In genomic region chr11:67355794-67356550, GRCh38 we compare ENCODE assay signal across 8 cellular contexts. TPM values are rescaled to one million over a fixed set of nuclear protein-coding genes. Genes with fewer than 3 reads are reported as not detected.
DNase-seq lines count a peak whose midpoint lies in the region; TF ChIP-seq lines count a peak whose summit lies in the region.

No MANE protein-coding gene starts in this region.

- H3K27ac Mint-ChIP-seq in IgD-negative memory B cell = peak overlapping the region; percentile 16 to 63 (median 47)
- H3K27ac Mint-ChIP-seq in mesothelial cell of epicardium = no peak overlapping the region

- H3K4me3 ChIP-seq in AG04450 (ENCODE audit: low read depth, low read length) = no peak overlapping the region
- no peak overlapping the region for H3K4me3 ChIP-seq in coronary artery
- H3K4me3 ChIP-seq in neutrophil (ENCODE audit: low read depth in 1 of 2, low read length in 1 of 2) = peak overlapping the region in 1 of 2 experiments; percentile 45

- H3K36me3 Mint-ChIP-seq in IgD-negative memory B cell (no peaks in the 10 kb centered on the region), mesothelial cell of epicardium (no peaks in the 10 kb centered on the region)

- H3K27me3 ChIP-seq in AG04450 (ENCODE audit: control insufficient read depth, insufficient read depth, low read length) (no peaks in the 10 kb centered on the region), neutrophil (no peaks in the 10 kb centered on the region)

- no peak for DNase-seq in AG04450 (ENCODE audit: low read depth, low spot score)
- peak; percentile 71 for DNase-seq in coronary artery (ENCODE audit: low spot score)
- DNase-seq in NK-92 (lab: John Stamatoyannopoulos, UW; ENCODE audit: unreplicated experiment) = no peak
- no peak for DNase-seq in KBM-7
- no peak for DNase-seq in NCI-H1417 treated with DMSO at 0.1 percent for 48 hours (lab: John Stamatoyannopoulos, UW)
- no peak for DNase-seq in mesothelial cell of epicardium (ENCODE audit: low spot score in 2 of 2, unreplicated experiment in 2 of 2)

- POLR2A ChIA-PET in AG04450 (lab: Yijun Ruan, JAX) = interaction anchor here (1.1 to 8.7 kb wide), 6 partner anchors 9 to 27 kb away, joined by 4 to 106 read pairs (median 14); partner anchors contain the start of gene CLCF1

- H3K27me3 Mint-ChIP-seq in IgD-negative memory B cell = no peaks in the 10 kb centered on the region
- no peaks in the 10 kb centered on the region for H3K27me3 Mint-ChIP-seq in mesothelial cell of epicardium (ENCODE audit: low read depth)

- CTCF ChIA-PET in AG04450 (lab: Charles Lee) = interaction anchor here (0.7 to 19.6 kb wide), 8 partner anchors 10 to 137 kb away, joined by 3 to 716 read pairs (median 7); partner anchors contain the start of genes CLCF1, PPP1CA and RAD9A

- in situ Hi-C loops in KBM-7 (cut with MboI; ENCODE audit: low pct_unique_long_range_greater_than_20kb, low sequenced_read_pairs) = no loop called here

- H3K9me3 ChIP-seq in AG04450 (ENCODE audit: control insufficient read depth, insufficient read depth, low read length) (no peaks in the 10 kb centered on the region; the same call in 1 of the 2 replicates), neutrophil (no peaks in the 10 kb centered on the region)

- H3K4me1 Mint-ChIP-seq in IgD-negative memory B cell (peaks cover 18 to 48% (median 47%) of the 10 kb centered on the region in 3 donors), mesothelial cell of epicardium (peaks cover 38% of the 10 kb centered on the region)

- no peak for TF ChIP-seq CTCF in AG04450 (IDR thresholded peaks at IDR 0.05; ENCODE audit: low read depth, low read length)
- no peak for TF ChIP-seq CTCF in coronary artery (IDR thresholded peaks at IDR 0.05)
- no peak for TF ChIP-seq CTCF in neutrophil (IDR thresholded peaks at IDR 0.05)
- no peak for TF ChIP-seq CTCF in mesothelial cell of epicardium (IDR thresholded peaks at IDR 0.05; ENCODE audit: unreplicated experiment)

- H3K27ac ChIP-seq in AG04450 (ENCODE audit: low read depth, low read length) = peak overlapping the region; percentile 97
- peak overlapping the region; percentile 95 to 96 for H3K27ac ChIP-seq in coronary artery
- peak overlapping the region; percentile 100 for H3K27ac ChIP-seq in neutrophil

- H3K9me3 Mint-ChIP-seq in IgD-negative memory B cell (no peaks in the 10 kb centered on the region), mesothelial cell of epicardium (no peaks in the 10 kb centered on the region)

- peaks cover 68 to 73% of the 10 kb centered on the region in 2 experiments for H3K4me1 ChIP-seq in neutrophil (ENCODE audit: control insufficient read depth in 1 of 2, insufficient read depth in 1 of 2, low read depth in 1 of 2, low read length in 1 of 2)

- peak overlapping the region in 3 of 4 donors; percentile 58 to 80 (median 79) for H3K4me3 Mint-ChIP-seq in IgD-negative memory B cell
- H3K4me3 Mint-ChIP-seq in mesothelial cell of epicardium = no peak overlapping the region

- peaks cover 9% of the 10 kb centered on the region for H3K36me3 ChIP-seq in neutrophil

RNA-seq across cellular contexts. Expression of gene POLD4, which starts 2.6 kb away (rescaled TPM):
- 45.9 and 70.6 TPM in 2 replicates for polyA plus RNA-seq in AG04450 (2011; rRNA removed)
- polyA minus RNA-seq in AG04450 (2011; rRNA and poly(A)+ RNA removed) = 8.0 and 12.0 TPM in 2 replicates
- polyA plus RNA-seq in IgD-negative memory B cell = 384 TPM
- 32.0 to 37.9 TPM (median 32.2 TPM) in 3 replicates for total RNA-seq in mesothelial cell of epicardium

RNA-seq across cellular contexts. Expression of gene CLCF1, which starts 17.4 kb away (rescaled TPM):
- polyA plus RNA-seq in AG04450 (2011; rRNA removed) (11.4 and 12.4 TPM in 2 replicates), IgD-negative memory B cell (5.1 TPM)
- 9.3 and 15.0 TPM in 2 replicates for polyA minus RNA-seq in AG04450 (2011; rRNA and poly(A)+ RNA removed)
- 5.9 to 6.3 TPM (median 6.1 TPM) in 3 replicates for total RNA-seq in mesothelial cell of epicardium

RNA-seq across cellular contexts. Expression of gene RAD9A, which starts 35.8 kb away (rescaled TPM):
- 3.2 and 4.1 TPM in 2 replicates for polyA plus RNA-seq in AG04450 (2011; rRNA removed)
- 2.1 and 3.3 TPM in 2 replicates for polyA minus RNA-seq in AG04450 (2011; rRNA and poly(A)+ RNA removed)
- 12.0 TPM for polyA plus RNA-seq in IgD-negative memory B cell
- 44.7 to 48.8 TPM (median 48.7 TPM) in 3 replicates for total RNA-seq in mesothelial cell of epicardium

RNA-seq across cellular contexts. Expression of gene PPP1CA, which starts 45.7 kb away (rescaled TPM):
- 116 and 140 TPM in 2 replicates for polyA plus RNA-seq in AG04450 (2011; rRNA removed)
- 107 and 146 TPM in 2 replicates for polyA minus RNA-seq in AG04450 (2011; rRNA and poly(A)+ RNA removed)
- polyA plus RNA-seq in IgD-negative memory B cell = 546 TPM
- 103 to 107 TPM (median 103 TPM) in 3 replicates for total RNA-seq in mesothelial cell of epicardium

RNA-seq across cellular contexts. Expression of gene TBC1D10C, which starts 47.9 kb away (rescaled TPM):
- not detected in 2 replicates for polyA plus RNA-seq in AG04450 (2011; rRNA removed)
- polyA minus RNA-seq in AG04450 (2011; rRNA and poly(A)+ RNA removed) = not detected in 2 replicates
- polyA plus RNA-seq in IgD-negative memory B cell = 341 TPM
- 0.41 to 0.82 TPM (median 0.74 TPM) in 3 replicates for total RNA-seq in mesothelial cell of epicardium
